ENCODE assay signal across 11 cellular contexts in the genomic region with DNA sequence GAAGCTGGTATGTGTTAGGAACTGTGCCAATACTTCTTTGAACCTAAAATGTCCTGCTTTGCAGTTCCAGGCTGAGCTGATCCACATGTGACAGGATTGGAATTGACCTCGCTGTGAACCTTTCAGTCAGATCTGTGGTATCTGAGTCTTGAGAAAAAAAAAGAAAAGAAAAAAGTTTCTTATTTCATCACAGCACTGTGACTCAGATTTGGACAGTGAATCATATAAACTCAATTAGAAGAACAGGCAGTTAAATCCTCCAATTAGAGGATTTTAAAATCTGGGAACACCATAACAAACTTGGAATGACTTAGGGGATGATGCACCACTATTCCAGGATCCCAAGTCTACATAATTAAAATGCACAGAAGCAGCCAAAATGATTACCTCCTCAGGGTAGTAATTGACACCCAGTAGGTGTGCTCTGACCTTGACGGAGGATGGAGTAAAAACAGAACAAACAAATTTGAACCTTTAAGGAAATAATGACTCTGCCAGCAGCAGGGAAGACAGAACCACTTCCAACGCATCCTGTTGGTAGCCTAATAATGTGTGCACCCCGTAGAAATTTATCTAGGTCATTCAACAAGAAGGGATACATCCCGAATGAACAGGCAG.
DNase-seq lines count a peak whose midpoint lies in the region; TF ChIP-seq lines count a peak whose summit lies in the region.
"Had no signal": no experiment of that assay in that cellular context is flagged by ENCODE, and none has a peak within 500 bp of the region (broad histone marks: within the 10 kb centered on the region; RNA-seq: fewer than 3 reads in every experiment).

No MANE protein-coding gene starts in this region.

- no peak overlapping the region for H3K4me3 ChIP-seq in foreskin fibroblast (ENCODE audit: low read depth in 1 of 2, low read length in 2 of 2)
- H3K4me3 ChIP-seq: ascending aorta had no signal

- DNase-seq in NCI-H146 (lab: John Stamatoyannopoulos, UW) (peak; percentile 16), NCI-H146 treated with DMSO at 0.1 percent for 48 hours (lab: John Stamatoyannopoulos, UW; ENCODE audit: unreplicated experiment) (no peak), SW 1271 (lab: John Stamatoyannopoulos, UW) (peak; percentile 57 to 92), foreskin fibroblast (peak; percentile 92 to 94), stromal cell of bone marrow (ENCODE audit: low read depth) (peak; percentile 90), anterior cingulate cortex (lab: John Stamatoyannopoulos, UW) (no peak), NCI-H2081 treated with DMSO at 0.1 percent for 48 hours (lab: John Stamatoyannopoulos, UW) (no peak), SKM-1 treated with dmso at 0.1 percent for 144 hours (lab: John Stamatoyannopoulos, UW; ENCODE audit: unreplicated experiment) (no peak)
- DNase-seq: stimulated activated CD8-positive, alpha-beta memory T cell treated with anti-CD3 and anti-CD28 coated beads, Interleukin-4, amount 100 ng/mL, for 48 hours; T-helper 17 cell had no signal

- no peak for TF ChIP-seq CTCF in foreskin fibroblast (IDR thresholded peaks at IDR 0.05; ENCODE audit: low read depth, low read length)

Comparison
In these comparisons a context has a peak if more than half of its experiments do, and no peak if none do; other contexts are left out.
1. DNase-seq: peak in NCI-H146 (single experiment), SW 1271 (2 of 2), foreskin fibroblast (2 of 2) and stromal cell of bone marrow (single experiment); none in NCI-H146 treated with DMSO at 0.1 percent for 48 hours (single experiment), anterior cingulate cortex (0 of 58), NCI-H2081 treated with DMSO at 0.1 percent for 48 hours (single experiment) and SKM-1 treated with dmso at 0.1 percent for 144 hours (single experiment).